Comparison of ENCODE assay signal across 1 cellular context in the genomic region with DNA sequence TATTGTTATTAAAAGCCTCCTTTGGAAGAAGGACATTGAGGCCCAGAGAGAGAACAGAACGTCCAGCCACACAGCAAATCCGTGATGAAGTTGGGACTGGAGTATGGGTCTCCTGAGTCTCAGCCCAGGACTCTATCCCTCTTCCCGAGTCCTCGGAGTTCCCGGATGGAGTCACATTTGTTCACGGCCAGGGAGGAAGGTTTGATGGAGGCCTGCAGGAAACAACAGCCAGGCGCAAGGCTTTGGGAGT.
TF ChIP-seq lines count a peak whose summit lies in the region.

No MANE protein-coding gene starts in this region.

TF ChIP-seq in H1, 55 proteins besides CTCF, POLR2A, EP300 and RAD21:
- TF ChIP-seq PHF8 (conservative IDR thresholded peaks at IDR 0.05; ENCODE audit: low read depth, low read length) (no peak), JUND (IDR thresholded peaks at IDR 0.05; ENCODE audit: low read length) (no peak), NRF1 (IDR thresholded peaks at IDR 0.05; ENCODE audit: low read depth, low read length) (no peak), KDM4A (IDR thresholded peaks at IDR 0.05; ENCODE audit: low read depth, low read length, severe bottlenecking) (peak; percentile 11)
- TF ChIP-seq, protein P1, sequence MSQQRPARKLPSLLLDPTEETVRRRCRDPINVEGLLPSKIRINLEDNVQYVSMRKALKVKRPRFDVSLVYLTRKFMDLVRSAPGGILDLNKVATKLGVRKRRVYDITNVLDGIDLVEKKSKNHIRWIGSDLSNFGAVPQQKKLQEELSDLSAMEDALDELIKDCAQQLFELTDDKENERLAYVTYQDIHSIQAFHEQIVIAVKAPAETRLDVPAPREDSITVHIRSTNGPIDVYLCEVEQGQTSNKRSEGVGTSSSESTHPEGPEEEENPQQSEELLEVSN (IDR thresholded peaks at IDR 0.05): no peak
